Comparison of ENCODE assay signal across 1 cellular context in the genomic region with DNA sequence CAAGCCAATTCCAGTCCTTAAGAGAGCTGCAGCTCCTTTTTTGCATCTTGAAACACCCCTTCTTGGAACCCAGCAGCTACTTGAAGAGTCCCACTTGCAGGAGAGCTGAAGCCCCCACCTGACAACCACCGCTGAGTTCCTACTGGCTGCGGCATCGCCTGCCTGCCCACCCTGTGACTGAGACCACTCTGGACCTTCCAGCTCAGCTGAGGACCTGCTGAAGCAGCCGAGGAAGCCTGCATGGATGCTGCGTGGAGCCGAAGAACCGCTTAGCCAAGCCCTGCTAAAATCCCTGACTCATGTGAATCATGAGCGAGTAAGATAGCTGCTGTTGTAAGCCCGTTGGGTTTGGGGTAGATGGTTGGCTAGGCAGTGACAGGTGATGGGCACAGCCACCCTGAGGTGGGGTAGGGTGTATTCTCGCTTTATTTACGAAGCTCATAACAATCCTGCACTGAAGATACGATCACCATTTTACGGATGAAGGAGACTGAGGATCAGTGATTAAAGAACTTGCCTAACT.
TF ChIP-seq lines count a peak whose summit lies in the region.

No MANE protein-coding gene starts in this region.

TF ChIP-seq in K562, 482 proteins besides CTCF, POLR2A, EP300 and RAD21 (continued from another document):
- TF ChIP-seq, protein P1, sequence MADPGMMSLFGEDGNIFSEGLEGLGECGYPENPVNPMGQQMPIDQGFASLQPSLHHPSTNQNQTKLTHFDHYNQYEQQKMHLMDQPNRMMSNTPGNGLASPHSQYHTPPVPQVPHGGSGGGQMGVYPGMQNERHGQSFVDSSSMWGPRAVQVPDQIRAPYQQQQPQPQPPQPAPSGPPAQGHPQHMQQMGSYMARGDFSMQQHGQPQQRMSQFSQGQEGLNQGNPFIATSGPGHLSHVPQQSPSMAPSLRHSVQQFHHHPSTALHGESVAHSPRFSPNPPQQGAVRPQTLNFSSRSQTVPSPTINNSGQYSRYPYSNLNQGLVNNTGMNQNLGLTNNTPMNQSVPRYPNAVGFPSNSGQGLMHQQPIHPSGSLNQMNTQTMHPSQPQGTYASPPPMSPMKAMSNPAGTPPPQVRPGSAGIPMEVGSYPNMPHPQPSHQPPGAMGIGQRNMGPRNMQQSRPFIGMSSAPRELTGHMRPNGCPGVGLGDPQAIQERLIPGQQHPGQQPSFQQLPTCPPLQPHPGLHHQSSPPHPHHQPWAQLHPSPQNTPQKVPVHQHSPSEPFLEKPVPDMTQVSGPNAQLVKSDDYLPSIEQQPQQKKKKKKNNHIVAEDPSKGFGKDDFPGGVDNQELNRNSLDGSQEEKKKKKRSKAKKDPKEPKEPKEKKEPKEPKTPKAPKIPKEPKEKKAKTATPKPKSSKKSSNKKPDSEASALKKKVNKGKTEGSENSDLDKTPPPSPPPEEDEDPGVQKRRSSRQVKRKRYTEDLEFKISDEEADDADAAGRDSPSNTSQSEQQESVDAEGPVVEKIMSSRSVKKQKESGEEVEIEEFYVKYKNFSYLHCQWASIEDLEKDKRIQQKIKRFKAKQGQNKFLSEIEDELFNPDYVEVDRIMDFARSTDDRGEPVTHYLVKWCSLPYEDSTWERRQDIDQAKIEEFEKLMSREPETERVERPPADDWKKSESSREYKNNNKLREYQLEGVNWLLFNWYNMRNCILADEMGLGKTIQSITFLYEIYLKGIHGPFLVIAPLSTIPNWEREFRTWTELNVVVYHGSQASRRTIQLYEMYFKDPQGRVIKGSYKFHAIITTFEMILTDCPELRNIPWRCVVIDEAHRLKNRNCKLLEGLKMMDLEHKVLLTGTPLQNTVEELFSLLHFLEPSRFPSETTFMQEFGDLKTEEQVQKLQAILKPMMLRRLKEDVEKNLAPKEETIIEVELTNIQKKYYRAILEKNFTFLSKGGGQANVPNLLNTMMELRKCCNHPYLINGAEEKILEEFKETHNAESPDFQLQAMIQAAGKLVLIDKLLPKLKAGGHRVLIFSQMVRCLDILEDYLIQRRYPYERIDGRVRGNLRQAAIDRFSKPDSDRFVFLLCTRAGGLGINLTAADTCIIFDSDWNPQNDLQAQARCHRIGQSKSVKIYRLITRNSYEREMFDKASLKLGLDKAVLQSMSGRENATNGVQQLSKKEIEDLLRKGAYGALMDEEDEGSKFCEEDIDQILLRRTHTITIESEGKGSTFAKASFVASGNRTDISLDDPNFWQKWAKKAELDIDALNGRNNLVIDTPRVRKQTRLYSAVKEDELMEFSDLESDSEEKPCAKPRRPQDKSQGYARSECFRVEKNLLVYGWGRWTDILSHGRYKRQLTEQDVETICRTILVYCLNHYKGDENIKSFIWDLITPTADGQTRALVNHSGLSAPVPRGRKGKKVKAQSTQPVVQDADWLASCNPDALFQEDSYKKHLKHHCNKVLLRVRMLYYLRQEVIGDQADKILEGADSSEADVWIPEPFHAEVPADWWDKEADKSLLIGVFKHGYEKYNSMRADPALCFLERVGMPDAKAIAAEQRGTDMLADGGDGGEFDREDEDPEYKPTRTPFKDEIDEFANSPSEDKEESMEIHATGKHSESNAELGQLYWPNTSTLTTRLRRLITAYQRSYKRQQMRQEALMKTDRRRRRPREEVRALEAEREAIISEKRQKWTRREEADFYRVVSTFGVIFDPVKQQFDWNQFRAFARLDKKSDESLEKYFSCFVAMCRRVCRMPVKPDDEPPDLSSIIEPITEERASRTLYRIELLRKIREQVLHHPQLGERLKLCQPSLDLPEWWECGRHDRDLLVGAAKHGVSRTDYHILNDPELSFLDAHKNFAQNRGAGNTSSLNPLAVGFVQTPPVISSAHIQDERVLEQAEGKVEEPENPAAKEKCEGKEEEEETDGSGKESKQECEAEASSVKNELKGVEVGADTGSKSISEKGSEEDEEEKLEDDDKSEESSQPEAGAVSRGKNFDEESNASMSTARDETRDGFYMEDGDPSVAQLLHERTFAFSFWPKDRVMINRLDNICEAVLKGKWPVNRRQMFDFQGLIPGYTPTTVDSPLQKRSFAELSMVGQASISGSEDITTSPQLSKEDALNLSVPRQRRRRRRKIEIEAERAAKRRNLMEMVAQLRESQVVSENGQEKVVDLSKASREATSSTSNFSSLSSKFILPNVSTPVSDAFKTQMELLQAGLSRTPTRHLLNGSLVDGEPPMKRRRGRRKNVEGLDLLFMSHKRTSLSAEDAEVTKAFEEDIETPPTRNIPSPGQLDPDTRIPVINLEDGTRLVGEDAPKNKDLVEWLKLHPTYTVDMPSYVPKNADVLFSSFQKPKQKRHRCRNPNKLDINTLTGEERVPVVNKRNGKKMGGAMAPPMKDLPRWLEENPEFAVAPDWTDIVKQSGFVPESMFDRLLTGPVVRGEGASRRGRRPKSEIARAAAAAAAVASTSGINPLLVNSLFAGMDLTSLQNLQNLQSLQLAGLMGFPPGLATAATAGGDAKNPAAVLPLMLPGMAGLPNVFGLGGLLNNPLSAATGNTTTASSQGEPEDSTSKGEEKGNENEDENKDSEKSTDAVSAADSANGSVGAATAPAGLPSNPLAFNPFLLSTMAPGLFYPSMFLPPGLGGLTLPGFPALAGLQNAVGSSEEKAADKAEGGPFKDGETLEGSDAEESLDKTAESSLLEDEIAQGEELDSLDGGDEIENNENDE (IDR thresholded peaks at IDR 0.05; ENCODE audit: low read depth, low read length), result no peak
- TF ChIP-seq, protein P2, sequence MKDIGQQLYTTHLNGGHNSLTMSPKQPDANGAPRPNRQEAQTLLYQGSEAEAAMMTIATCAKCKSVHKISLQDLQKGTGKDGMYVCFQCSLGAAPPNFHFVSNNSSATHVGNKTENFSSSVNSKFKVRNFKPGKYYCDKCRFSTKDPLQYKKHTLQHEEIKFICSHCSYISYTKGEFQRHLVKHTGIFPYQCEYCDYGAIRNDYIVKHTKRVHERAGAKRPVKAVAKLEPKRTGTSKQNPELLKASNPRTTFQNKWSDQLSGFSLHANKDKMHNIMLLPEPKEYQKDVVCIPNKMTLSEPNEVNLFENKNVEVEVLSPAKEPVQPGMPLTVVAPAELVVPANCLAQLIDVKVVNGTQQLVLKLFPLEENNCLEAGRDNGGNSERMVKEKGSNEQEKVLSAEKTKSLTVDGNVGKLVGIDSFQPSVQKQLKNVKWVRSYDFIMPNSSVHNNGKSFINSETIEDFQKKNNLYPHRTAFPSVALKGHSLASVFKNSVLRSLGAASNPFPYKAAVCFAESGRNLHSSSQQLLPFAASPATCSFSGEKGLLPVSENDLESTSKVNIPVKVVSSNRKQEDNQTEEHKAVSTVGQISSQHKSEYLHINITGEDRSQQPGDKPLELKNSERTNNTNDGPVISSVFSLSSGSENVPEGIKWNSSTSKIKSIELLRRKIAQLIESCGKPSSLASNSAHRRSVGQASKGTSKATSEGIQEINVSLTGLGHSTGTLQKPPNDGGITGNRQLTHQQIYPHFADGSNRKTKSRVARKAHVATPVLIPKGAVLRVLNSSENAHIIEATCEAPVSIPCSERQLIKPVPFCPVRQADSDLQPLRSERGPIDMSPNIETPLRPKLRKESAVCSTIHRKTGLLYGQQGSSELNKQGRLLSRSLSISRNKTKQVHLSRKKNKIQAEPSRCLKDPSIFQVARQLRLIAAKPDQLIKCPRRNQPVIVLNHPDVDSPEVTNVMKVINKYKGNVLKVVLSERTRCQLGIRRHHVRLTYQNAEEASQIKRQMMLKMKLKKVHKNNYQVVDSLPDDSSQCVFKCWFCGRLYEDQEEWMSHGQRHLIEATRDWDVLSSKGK (CRISPR knock-in tag; IDR thresholded peaks at IDR 0.05), result no peak
- TF ChIP-seq ZNF316 (IDR thresholded peaks at IDR 0.05), result peak; percentile 49; the same call in 1 of the 2 replicates
- no peak for TF ChIP-seq PTBP1 (IDR thresholded peaks at IDR 0.05; ENCODE audit: low read depth, low read length)
- TF ChIP-seq ZNF232 (CRISPR knock-in tag; IDR thresholded peaks at IDR 0.05), result no peak
- no peak for TF ChIP-seq NR2F6 (CRISPR knock-in tag; IDR thresholded peaks at IDR 0.05)
- TF ChIP-seq, protein P3, sequence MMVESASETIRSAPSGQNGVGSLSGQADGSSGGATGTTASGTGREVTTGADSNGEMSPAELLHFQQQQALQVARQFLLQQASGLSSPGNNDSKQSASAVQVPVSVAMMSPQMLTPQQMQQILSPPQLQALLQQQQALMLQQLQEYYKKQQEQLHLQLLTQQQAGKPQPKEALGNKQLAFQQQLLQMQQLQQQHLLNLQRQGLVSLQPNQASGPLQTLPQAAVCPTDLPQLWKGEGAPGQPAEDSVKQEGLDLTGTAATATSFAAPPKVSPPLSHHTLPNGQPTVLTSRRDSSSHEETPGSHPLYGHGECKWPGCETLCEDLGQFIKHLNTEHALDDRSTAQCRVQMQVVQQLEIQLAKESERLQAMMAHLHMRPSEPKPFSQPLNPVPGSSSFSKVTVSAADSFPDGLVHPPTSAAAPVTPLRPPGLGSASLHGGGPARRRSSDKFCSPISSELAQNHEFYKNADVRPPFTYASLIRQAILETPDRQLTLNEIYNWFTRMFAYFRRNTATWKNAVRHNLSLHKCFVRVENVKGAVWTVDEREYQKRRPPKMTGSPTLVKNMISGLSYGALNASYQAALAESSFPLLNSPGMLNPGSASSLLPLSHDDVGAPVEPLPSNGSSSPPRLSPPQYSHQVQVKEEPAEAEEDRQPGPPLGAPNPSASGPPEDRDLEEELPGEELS (CRISPR knock-in tag; IDR thresholded peaks at IDR 0.05; ENCODE audit: borderline replicate concordance), result no peak
- TF ChIP-seq HCFC1 (IDR thresholded peaks at IDR 0.05; ENCODE audit: low read depth, low read length), result no peak
- peak; percentile 64 for TF ChIP-seq MAFG (tag; conservative IDR thresholded peaks at IDR 0.05)
- TF ChIP-seq, protein P4, sequence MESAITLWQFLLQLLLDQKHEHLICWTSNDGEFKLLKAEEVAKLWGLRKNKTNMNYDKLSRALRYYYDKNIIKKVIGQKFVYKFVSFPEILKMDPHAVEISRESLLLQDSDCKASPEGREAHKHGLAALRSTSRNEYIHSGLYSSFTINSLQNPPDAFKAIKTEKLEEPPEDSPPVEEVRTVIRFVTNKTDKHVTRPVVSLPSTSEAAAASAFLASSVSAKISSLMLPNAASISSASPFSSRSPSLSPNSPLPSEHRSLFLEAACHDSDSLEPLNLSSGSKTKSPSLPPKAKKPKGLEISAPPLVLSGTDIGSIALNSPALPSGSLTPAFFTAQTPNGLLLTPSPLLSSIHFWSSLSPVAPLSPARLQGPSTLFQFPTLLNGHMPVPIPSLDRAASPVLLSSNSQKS (CRISPR knock-in tag; IDR thresholded peaks at IDR 0.05), result no peak
- TF ChIP-seq C11orf30 (IDR thresholded peaks at IDR 0.05; ENCODE audit: low read depth), result peak; percentile 57
- TF ChIP-seq, protein P5, sequence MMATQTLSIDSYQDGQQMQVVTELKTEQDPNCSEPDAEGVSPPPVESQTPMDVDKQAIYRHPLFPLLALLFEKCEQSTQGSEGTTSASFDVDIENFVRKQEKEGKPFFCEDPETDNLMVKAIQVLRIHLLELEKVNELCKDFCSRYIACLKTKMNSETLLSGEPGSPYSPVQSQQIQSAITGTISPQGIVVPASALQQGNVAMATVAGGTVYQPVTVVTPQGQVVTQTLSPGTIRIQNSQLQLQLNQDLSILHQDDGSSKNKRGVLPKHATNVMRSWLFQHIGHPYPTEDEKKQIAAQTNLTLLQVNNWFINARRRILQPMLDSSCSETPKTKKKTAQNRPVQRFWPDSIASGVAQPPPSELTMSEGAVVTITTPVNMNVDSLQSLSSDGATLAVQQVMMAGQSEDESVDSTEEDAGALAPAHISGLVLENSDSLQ (IDR thresholded peaks at IDR 0.05), result no peak
